Comparison of ENCODE assay signal across 9 cellular contexts in the genomic region with DNA sequence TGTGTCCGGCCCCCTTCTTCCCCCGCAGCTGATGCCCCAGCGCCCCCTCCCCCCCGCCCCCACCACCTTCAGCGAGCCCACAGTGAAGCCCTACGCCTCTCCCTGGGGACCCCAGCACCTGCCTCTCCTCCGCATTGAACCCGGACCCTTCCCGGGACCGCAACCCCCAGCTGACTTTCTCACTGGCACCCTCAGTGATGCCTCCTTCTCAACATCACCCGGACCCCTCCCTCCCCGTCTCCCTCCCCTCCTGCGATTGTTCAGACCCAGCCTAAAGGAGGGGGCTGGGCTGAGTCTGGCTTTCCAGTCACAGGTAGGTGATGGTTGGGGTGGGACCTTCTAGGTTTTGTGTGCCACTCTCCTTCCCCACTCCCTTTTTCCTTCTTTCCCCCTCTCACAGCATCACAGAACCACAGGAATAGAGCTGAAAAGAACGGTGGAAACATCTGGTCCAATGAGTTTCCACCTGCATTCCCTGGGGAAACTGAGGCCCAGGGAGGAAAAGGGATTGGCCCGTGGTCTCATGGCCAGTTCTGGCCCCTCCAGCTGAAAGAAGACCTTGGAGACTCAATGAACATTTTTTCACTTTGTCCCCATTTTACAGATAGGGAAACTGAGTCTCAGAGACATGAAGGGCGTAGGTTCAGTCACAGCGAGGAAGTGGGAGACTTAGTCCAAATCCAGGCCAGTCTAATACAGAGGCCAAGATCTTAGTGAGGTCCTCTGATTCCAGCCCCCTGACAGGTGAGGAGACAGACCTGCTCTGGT. TPM values are rescaled to one million over a fixed set of nuclear protein-coding genes. Genes with fewer than 3 reads are reported as not detected.
A peak's percentile ranks its signal among the peaks of the same experiment; 100 is the strongest.
DNase-seq lines count a peak whose midpoint lies in the region; ATAC-seq and TF ChIP-seq lines count a peak whose summit lies in the region.
"Had no signal": no experiment of that assay in that cellular context is flagged by ENCODE, and none has a peak within 500 bp of the region (broad histone marks: within the 10 kb centered on the region; RNA-seq: fewer than 3 reads in every experiment).

No MANE protein-coding gene starts in this region.

- DNase-seq in activated CD8-positive, alpha-beta T cell treated with anti-CD3 and anti-CD28 coated beads for 36 hours = no peak
- no peak for DNase-seq in activated CD8-positive, alpha-beta T cell treated with anti-CD3 and anti-CD28 coated beads, Interleukin-2, amount 10 ng/mL, durations not matched to agents 7 days and 5 days
- no peak for DNase-seq in brain microvascular endothelial cell
- DNase-seq in lower lobe of right lung = no peak
- no peak for DNase-seq in tibial nerve (ENCODE audit: low spot score in 2 of 2)
- no peak for DNase-seq in H4 (ENCODE audit: low spot score)
- no peak for DNase-seq in omental fat pad (ENCODE audit: low spot score)

- H3K27me3 Mint-ChIP-seq in activated CD8-positive, alpha-beta T cell treated with anti-CD3 and anti-CD28 coated beads for 36 hours = peaks cover 3% of the 10 kb centered on the region
- H3K27me3 Mint-ChIP-seq in activated CD8-positive, alpha-beta T cell treated with anti-CD3 and anti-CD28 coated beads, Interleukin-2, amount 10 ng/mL, durations not matched to agents 7 days and 5 days (ENCODE audit: low read depth) = peaks cover 17% of the 10 kb centered on the region

- TF ChIP-seq POLR2A in tibial nerve (IDR thresholded peaks at IDR 0.05) = no peak

- H3K4me3 Mint-ChIP-seq in activated CD8-positive, alpha-beta T cell treated with anti-CD3 and anti-CD28 coated beads for 36 hours = peak overlapping the region; percentile 70
- no peak overlapping the region for H3K4me3 Mint-ChIP-seq in activated CD8-positive, alpha-beta T cell treated with anti-CD3 and anti-CD28 coated beads, Interleukin-2, amount 10 ng/mL, durations not matched to agents 7 days and 5 days

- no peak for TF ChIP-seq EP300 in tibial nerve (IDR thresholded peaks at IDR 0.05)

- H3K36me3 ChIP-seq in brain microvascular endothelial cell (replicated peaks) = no peaks in the 10 kb centered on the region
- H3K36me3 ChIP-seq in lower lobe of right lung = no peaks in the 10 kb centered on the region
- H3K36me3 ChIP-seq in tibial nerve = no peaks in the 10 kb centered on the region

- no peak for TF ChIP-seq CTCF in activated CD8-positive, alpha-beta T cell treated with anti-CD3 and anti-CD28 coated beads for 36 hours (IDR thresholded peaks at IDR 0.05)
- TF ChIP-seq CTCF in brain microvascular endothelial cell (IDR thresholded peaks at IDR 0.05; ENCODE audit: low read depth, low read length, missing control alignments) (no peak), lower lobe of right lung (IDR thresholded peaks at IDR 0.05) (no peak), tibial nerve (IDR thresholded peaks at IDR 0.05) (no peak), omental fat pad (IDR thresholded peaks at IDR 0.05) (no peak)

- WGBS in tibial nerve, 2 donors = 41 to 42% methylated on average over 15 to 17 of the region's 17 CpGs

- H3K27ac ChIP-seq in brain microvascular endothelial cell (no peak overlapping the region), lower lobe of right lung (no peak overlapping the region), tibial nerve (peak overlapping the region; percentile 66 to 97 (median 88))

- H3K36me3 Mint-ChIP-seq in activated CD8-positive, alpha-beta T cell treated with anti-CD3 and anti-CD28 coated beads for 36 hours (ENCODE audit: low read depth) = no peaks in the 10 kb centered on the region
- no peaks in the 10 kb centered on the region for H3K36me3 Mint-ChIP-seq in activated CD8-positive, alpha-beta T cell treated with anti-CD3 and anti-CD28 coated beads, Interleukin-2, amount 10 ng/mL, durations not matched to agents 7 days and 5 days (ENCODE audit: low read depth)

- intact Hi-C loops in activated CD8-positive, alpha-beta T cell treated with anti-CD3 and anti-CD28 coated beads for 36 hours (cut with micrococcal nuclease) = no loop called here
- intact Hi-C loops in lower lobe of right lung (cut with DNase I) = no loop called here

- CTCF ChIA-PET in activated CD8-positive, alpha-beta T cell treated with anti-CD3 and anti-CD28 coated beads for 36 hours (lab: Charles Lee) = interaction anchor here (2.1 to 4.6 kb wide), 5 partner anchors 10 to 13 kb away, joined by 8 to 38 read pairs (median 13); no protein-coding TSS in a partner anchor
- CTCF ChIA-PET in activated CD8-positive, alpha-beta T cell treated with anti-CD3 and anti-CD28 coated beads, Interleukin-2, amount 10 ng/mL, durations not matched to agents 7 days and 5 days (lab: Charles Lee) = interaction anchor here (0.9 to 2.4 kb wide), 4 partner anchors 10 to 94 kb away, joined by 4 to 15 read pairs (median 5); a partner anchor contains a TSS

- H3K27me3 ChIP-seq in brain microvascular endothelial cell (replicated peaks) (no peaks in the 10 kb centered on the region), lower lobe of right lung (ENCODE audit: low read depth) (peaks cover 6% of the 10 kb centered on the region), tibial nerve (no peaks in the 10 kb centered on the region)

- H3K4me1 ChIP-seq in lower lobe of right lung = peaks cover 9% of the 10 kb centered on the region
- peaks cover 0 to 21% (median 7%) of the 10 kb centered on the region in 4 donors for H3K4me1 ChIP-seq in tibial nerve

- POLR2A ChIA-PET in activated CD8-positive, alpha-beta T cell treated with anti-CD3 and anti-CD28 coated beads for 36 hours (lab: Charles Lee) = interaction anchor here (0.8 to 3.1 kb wide), 6 partner anchors 13 to 44 kb away, joined by 3 to 24 read pairs (median 15); a partner anchor contains a TSS
- POLR2A ChIA-PET in activated CD8-positive, alpha-beta T cell treated with anti-CD3 and anti-CD28 coated beads, Interleukin-2, amount 10 ng/mL, durations not matched to agents 7 days and 5 days (lab: Charles Lee) = no interaction called here

- H3K4me3 ChIP-seq in brain microvascular endothelial cell (ENCODE audit: low read depth, low read length) (peak overlapping the region; percentile 66), lower lobe of right lung (peak overlapping the region; percentile 67), tibial nerve (peak overlapping the region; percentile 60 to 78 (median 69))

- no peak overlapping the region for H3K27ac Mint-ChIP-seq in activated CD8-positive, alpha-beta T cell treated with anti-CD3 and anti-CD28 coated beads for 36 hours
- no peak overlapping the region for H3K27ac Mint-ChIP-seq in activated CD8-positive, alpha-beta T cell treated with anti-CD3 and anti-CD28 coated beads, Interleukin-2, amount 10 ng/mL, durations not matched to agents 7 days and 5 days

- no peaks in the 10 kb centered on the region for H3K9me3 ChIP-seq in lower lobe of right lung
- H3K9me3 ChIP-seq in tibial nerve = no peaks in the 10 kb centered on the region

- in situ Hi-C loops in brain microvascular endothelial cell (cut with HindIII; ENCODE audit: low pct_ligation_motif_present, low sequenced_read_pairs) = no loop called here

- ATAC-seq in activated CD8-positive, alpha-beta T cell treated with anti-CD3 and anti-CD28 coated beads for 36 hours = no peak
- ATAC-seq in activated CD8-positive, alpha-beta T cell treated with anti-CD3 and anti-CD28 coated beads, Interleukin-2, amount 10 ng/mL, durations not matched to agents 7 days and 5 days = no peak
- ATAC-seq in lower lobe of right lung (no peak), GM18867 (IDR thresholded peaks at IDR 0.05; ENCODE audit: unreplicated experiment) (no peak), omental fat pad (ENCODE audit: low FRiP score) (no peak)

- H3K4me1 Mint-ChIP-seq in activated CD8-positive, alpha-beta T cell treated with anti-CD3 and anti-CD28 coated beads for 36 hours (ENCODE audit: low read depth) = peaks cover 3% of the 10 kb centered on the region
- peaks cover 6% of the 10 kb centered on the region for H3K4me1 Mint-ChIP-seq in activated CD8-positive, alpha-beta T cell treated with anti-CD3 and anti-CD28 coated beads, Interleukin-2, amount 10 ng/mL, durations not matched to agents 7 days and 5 days (ENCODE audit: low read depth)

- H3K9me3 Mint-ChIP-seq in activated CD8-positive, alpha-beta T cell treated with anti-CD3 and anti-CD28 coated beads for 36 hours = no peaks in the 10 kb centered on the region
- H3K9me3 Mint-ChIP-seq in activated CD8-positive, alpha-beta T cell treated with anti-CD3 and anti-CD28 coated beads, Interleukin-2, amount 10 ng/mL, durations not matched to agents 7 days and 5 days (ENCODE audit: insufficient read depth) = no peaks in the 10 kb centered on the region

RNA-seq across cellular contexts. Expression of a gene that starts 0.8 kb away (rescaled TPM):
- total RNA-seq in activated CD8-positive, alpha-beta T cell treated with anti-CD3 and anti-CD28 coated beads for 36 hours = 1 to 10 TPM; 1.5 to 1.9 TPM
- under 1 TPM; 0.31 to 0.53 TPM for total RNA-seq in activated CD8-positive, alpha-beta T cell treated with anti-CD3 and anti-CD28 coated beads, Interleukin-2, amount 10 ng/mL, durations not matched to agents 7 days and 5 days
- total RNA-seq in lower lobe of right lung = 6.4 TPM
- total RNA-seq in tibial nerve = 10 to 100 TPM; 14.3 to 24.5 (median 18.7) TPM
- total RNA-seq in H4 (2014; rRNA removed; shearing (Covaris generic)) = 0.31 and 0.72 TPM in 2 replicates
- 1 to 10 TPM; 2.2 to 6.8 (median 4.9) TPM for total RNA-seq in omental fat pad

RNA-seq across cellular contexts. Expression of a gene that starts 38.2 kb away (rescaled TPM):
- not detected for total RNA-seq in activated CD8-positive, alpha-beta T cell treated with anti-CD3 and anti-CD28 coated beads for 36 hours
- not detected for total RNA-seq in activated CD8-positive, alpha-beta T cell treated with anti-CD3 and anti-CD28 coated beads, Interleukin-2, amount 10 ng/mL, durations not matched to agents 7 days and 5 days
- total RNA-seq in lower lobe of right lung (1.0 TPM), tibial nerve (not detected), omental fat pad (not detected)
- 0.10 TPM in 1 of 2 replicates, not detected in the other for total RNA-seq in H4 (2014; rRNA removed; shearing (Covaris generic))
- total RNA-seq: mesenteric fat pad had no signal

RNA-seq across cellular contexts. Expression of a gene that starts 44.1 kb away (rescaled TPM):
- total RNA-seq in activated CD8-positive, alpha-beta T cell treated with anti-CD3 and anti-CD28 coated beads for 36 hours = 1,000 to 10,000 TPM; 2,861 to 2,981 TPM
- total RNA-seq in activated CD8-positive, alpha-beta T cell treated with anti-CD3 and anti-CD28 coated beads, Interleukin-2, amount 10 ng/mL, durations not matched to agents 7 days and 5 days = 1,000 to 10,000 TPM; 1,764 to 1,890 TPM
- total RNA-seq in lower lobe of right lung = 1,243 TPM
- total RNA-seq in tibial nerve = 100 to 1,000 TPM; 510 to 893 (median 747) TPM
- total RNA-seq in H4 (2014; rRNA removed; shearing (Covaris generic)) = 1,359 and 1,427 TPM in 2 replicates
- 1,000 to 10,000 TPM in 1 of 4 donors, 100 to 1,000 TPM in 3; 796 to 1,017 (median 855) TPM for total RNA-seq in omental fat pad

Comparison
In these comparisons a context has a peak if more than half of its experiments do, and no peak if none do; other contexts are left out.
1. H3K27ac ChIP-seq: peak in tibial nerve (4 of 4); none in brain microvascular endothelial cell (single experiment) and lower lobe of right lung (single experiment).
2. Peak in every context shown above with its lines, with median percentiles within 50 percentile points of each other: H3K4me3 ChIP-seq.